ENCODE assay signal across 21 cellular contexts in the genomic region with DNA sequence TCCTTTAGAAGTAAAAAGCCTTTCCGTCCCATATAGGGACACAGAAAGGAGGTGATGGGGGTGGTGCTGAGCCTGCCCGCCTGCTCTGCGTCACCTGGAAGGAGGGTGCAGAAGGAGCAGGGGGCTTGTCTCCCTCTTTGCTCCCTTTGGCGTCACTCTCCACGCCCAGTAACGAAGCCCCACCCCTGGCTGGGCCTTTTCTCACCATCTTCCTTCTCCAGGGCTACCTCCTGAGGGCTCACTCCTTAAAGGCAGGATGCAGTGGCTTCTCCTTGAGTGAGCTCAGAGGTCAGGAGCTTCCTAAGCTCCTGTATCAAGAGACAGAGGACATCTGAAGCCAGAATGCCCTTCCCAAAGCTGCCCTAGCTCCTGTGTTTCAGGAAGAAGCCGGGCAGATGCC.
"Had no signal": no experiment of that assay in that cellular context is flagged by ENCODE, and none has a peak within 500 bp of the region (broad histone marks: within the 10 kb centered on the region; RNA-seq: fewer than 3 reads in every experiment).

No MANE protein-coding gene starts in this region.

- H3K4me3 ChIP-seq: esophagus squamous epithelium, lower lobe of right lung, suprapubic skin, vagina had no signal

- H3K36me3 ChIP-seq: brain microvascular endothelial cell, esophagus squamous epithelium, lower lobe of right lung, suprapubic skin, vagina had no signal

- H3K27me3 ChIP-seq: brain microvascular endothelial cell, esophagus squamous epithelium, suprapubic skin, vagina had no signal

- H3K4me3 Mint-ChIP-seq: activated CD4-positive, alpha-beta T cell treated with anti-CD3 and anti-CD28 coated beads, Interleukin-2, amount 10 ng/mL, durations not matched to agents 24 days and 14 days; activated CD8-positive, alpha-beta T cell treated with anti-CD3 and anti-CD28 coated beads, Interleukin-2, amount 10 ng/mL, durations not matched to agents 7 days and 5 days; activated naive CD4-positive, alpha-beta T cell treated with anti-CD3 and anti-CD28 coated beads, Interleukin-2, amount 10 ng/mL, durations not matched to agents 7 days and 5 days; activated naive CD8-positive, alpha-beta T cell treated with anti-CD3 and anti-CD28 coated beads, Interleukin-2, amount 50 U/mL, for 24 hours; activated T-cell treated with anti-CD3 and anti-CD28 coated beads, Interleukin-2, amount 50 U/mL, for 24 hours; nephron; T-cell had no signal

- H3K27me3 Mint-ChIP-seq: activated CD4-positive, alpha-beta T cell treated with anti-CD3 and anti-CD28 coated beads, Interleukin-2, amount 10 ng/mL, durations not matched to agents 24 days and 14 days; activated naive CD4-positive, alpha-beta T cell treated with anti-CD3 and anti-CD28 coated beads, Interleukin-2, amount 10 ng/mL, durations not matched to agents 7 days and 5 days; activated naive CD8-positive, alpha-beta T cell treated with anti-CD3 and anti-CD28 coated beads, Interleukin-2, amount 50 U/mL, for 24 hours; activated T-cell treated with anti-CD3 and anti-CD28 coated beads, Interleukin-2, amount 50 U/mL, for 24 hours; T-cell had no signal

- ATAC-seq: activated CD8-positive, alpha-beta T cell treated with anti-CD3 and anti-CD28 coated beads, Interleukin-2, amount 10 ng/mL, durations not matched to agents 7 days and 5 days; left colon; T-cell had no signal

- H3K9me3 Mint-ChIP-seq: activated CD4-positive, alpha-beta T cell treated with anti-CD3 and anti-CD28 coated beads, Interleukin-2, amount 10 ng/mL, durations not matched to agents 24 days and 14 days; activated naive CD4-positive, alpha-beta T cell treated with anti-CD3 and anti-CD28 coated beads, Interleukin-2, amount 10 ng/mL, durations not matched to agents 7 days and 5 days; activated naive CD8-positive, alpha-beta T cell treated with anti-CD3 and anti-CD28 coated beads, Interleukin-2, amount 50 U/mL, for 24 hours; activated T-cell treated with anti-CD3 and anti-CD28 coated beads, Interleukin-2, amount 50 U/mL, for 24 hours; nephron; T-cell had no signal

- H3K27ac Mint-ChIP-seq: activated CD4-positive, alpha-beta T cell treated with anti-CD3 and anti-CD28 coated beads, Interleukin-2, amount 10 ng/mL, durations not matched to agents 24 days and 14 days; activated CD8-positive, alpha-beta T cell treated with anti-CD3 and anti-CD28 coated beads, Interleukin-2, amount 10 ng/mL, durations not matched to agents 7 days and 5 days; activated naive CD4-positive, alpha-beta T cell treated with anti-CD3 and anti-CD28 coated beads, Interleukin-2, amount 10 ng/mL, durations not matched to agents 7 days and 5 days; activated T-cell treated with anti-CD3 and anti-CD28 coated beads, Interleukin-2, amount 50 U/mL, for 24 hours; nephron; T-cell had no signal

- DNase-seq: activated CD4-positive, alpha-beta T cell treated with anti-CD3 and anti-CD28 coated beads, Interleukin-2, amount 10 ng/mL, durations not matched to agents 24 days and 14 days; activated CD8-positive, alpha-beta T cell treated with anti-CD3 and anti-CD28 coated beads, Interleukin-2, amount 10 ng/mL, durations not matched to agents 7 days and 5 days; activated effector memory CD4-positive, alpha-beta T cell treated with Interleukin-2 at 50 U/mL for 16 hours; activated naive CD4-positive, alpha-beta T cell treated with anti-CD3 and anti-CD28 coated beads, Interleukin-2, amount 10 ng/mL, durations not matched to agents 7 days and 5 days; activated T-cell treated with anti-CD3 and anti-CD28 coated beads, Interleukin-2, amount 50 U/mL, for 24 hours; aorta; brain microvascular endothelial cell; cortex of kidney; effector CD8-positive, alpha-beta T cell; esophagus squamous epithelium; left colon; lower lobe of right lung; midbrain; nucleus accumbens; T-cell; T-helper 9 cell; trophoblast cell had no signal

- H3K27ac ChIP-seq: brain microvascular endothelial cell, esophagus squamous epithelium, lower lobe of right lung, suprapubic skin, vagina had no signal

- H3K9me3 ChIP-seq: esophagus squamous epithelium, lower lobe of right lung, suprapubic skin, vagina had no signal
